9 cellular contexts compared by ENCODE assay signal in genomic region chr12:95116773-95117172, GRCh38. TPM values are rescaled to one million over a fixed set of nuclear protein-coding genes. Genes with fewer than 3 reads are reported as not detected.
DNase-seq lines count a peak whose midpoint lies in the region; ATAC-seq, FAIRE-seq and TF ChIP-seq lines count a peak whose summit lies in the region.
"Had no signal": no experiment of that assay in that cellular context is flagged by ENCODE, and none has a peak within 500 bp of the region (broad histone marks: within the 10 kb centered on the region; RNA-seq: fewer than 3 reads in every experiment).

No MANE protein-coding gene starts in this region.

- H3K9me3 Mint-ChIP-seq in brain, result no peaks in the 10 kb centered on the region
- H3K9me3 Mint-ChIP-seq in stimulated activated effector memory CD8-positive, alpha-beta T cell treated with anti-CD3 and anti-CD28 coated beads, Interleukin-12 subunit alpha, Interleukin-12 subunit beta, amount 100 ng/mL, for 72 hours, result no peaks in the 10 kb centered on the region
- H3K9me3 Mint-ChIP-seq: central memory CD8-positive, alpha-beta T cell had no signal

- H3K4me3 Mint-ChIP-seq in brain, result no peak overlapping the region
- no peak overlapping the region for H3K4me3 Mint-ChIP-seq in stimulated activated effector memory CD8-positive, alpha-beta T cell treated with anti-CD3 and anti-CD28 coated beads, Interleukin-12 subunit alpha, Interleukin-12 subunit beta, amount 100 ng/mL, for 72 hours
- H3K4me3 Mint-ChIP-seq: central memory CD8-positive, alpha-beta T cell had no signal

- peaks cover 20% of the 10 kb centered on the region for H3K36me3 Mint-ChIP-seq in brain
- H3K36me3 Mint-ChIP-seq in stimulated activated effector memory CD8-positive, alpha-beta T cell treated with anti-CD3 and anti-CD28 coated beads, Interleukin-12 subunit alpha, Interleukin-12 subunit beta, amount 100 ng/mL, for 72 hours, result no peaks in the 10 kb centered on the region

- H3K4me1 Mint-ChIP-seq in brain, result peaks cover 5% of the 10 kb centered on the region
- H3K4me1 Mint-ChIP-seq in stimulated activated effector memory CD8-positive, alpha-beta T cell treated with anti-CD3 and anti-CD28 coated beads, Interleukin-12 subunit alpha, Interleukin-12 subunit beta, amount 100 ng/mL, for 72 hours, result peaks cover 12% of the 10 kb centered on the region
- H3K4me1 Mint-ChIP-seq: central memory CD8-positive, alpha-beta T cell had no signal

- H3K27ac Mint-ChIP-seq in brain, result peak overlapping the region in 4 of 5 experiments; percentile 15 to 78 (median 26)
- no peak overlapping the region for H3K27ac Mint-ChIP-seq in stimulated activated effector memory CD8-positive, alpha-beta T cell treated with anti-CD3 and anti-CD28 coated beads, Interleukin-12 subunit alpha, Interleukin-12 subunit beta, amount 100 ng/mL, for 72 hours

- no peak for DNase-seq in stimulated activated effector memory CD8-positive, alpha-beta T cell treated with anti-CD3 and anti-CD28 coated beads, Interleukin-12 subunit alpha, Interleukin-12 subunit beta, amount 100 ng/mL, for 72 hours (ENCODE audit: low spot score in 2 of 2)
- DNase-seq in activated CD4-positive, alpha-beta T cell treated with anti-CD3 and anti-CD28 coated beads for 48 hours, result no peak
- DNase-seq in HCEC 1CT (no peak), D721Med (ENCODE audit: insufficient read length, low spot score) (no peak), H4 (ENCODE audit: low spot score) (no peak)

- FAIRE-seq in D721Med (lab: Jason Lieb, UNC), result no peak

- TF ChIP-seq CTCF in brain (conservative IDR thresholded peaks at IDR 0.05) (no peak), D721Med (IDR thresholded peaks at IDR 0.05; ENCODE audit: insufficient read depth, missing control alignments) (no peak)

- no peaks in the 10 kb centered on the region for H3K27me3 Mint-ChIP-seq in brain
- H3K27me3 Mint-ChIP-seq: central memory CD8-positive, alpha-beta T cell had no signal

- ATAC-seq in GM19395 (IDR thresholded peaks at IDR 0.05; ENCODE audit: unreplicated experiment) (peak; percentile 52), HG03064 (IDR thresholded peaks at IDR 0.05; ENCODE audit: low read depth, unreplicated experiment) (peak; percentile 58)
- ATAC-seq in stimulated activated effector memory CD8-positive, alpha-beta T cell treated with anti-CD3 and anti-CD28 coated beads, Interleukin-12 subunit alpha, Interleukin-12 subunit beta, amount 100 ng/mL, for 72 hours, result peak; percentile 87

RNA-seq across cellular contexts. Expression of gene NR2C1, which starts 43.4 kb away (rescaled TPM):
- 10.0 TPM for polyA plus RNA-seq in brain (ENCODE audit: insufficient read depth, low read depth, low replicate concordance)
- total RNA-seq in H4 (2014; rRNA removed; shearing (Covaris generic)), result 7.6 and 22.0 TPM in 2 replicates
